In the genomic region with DNA sequence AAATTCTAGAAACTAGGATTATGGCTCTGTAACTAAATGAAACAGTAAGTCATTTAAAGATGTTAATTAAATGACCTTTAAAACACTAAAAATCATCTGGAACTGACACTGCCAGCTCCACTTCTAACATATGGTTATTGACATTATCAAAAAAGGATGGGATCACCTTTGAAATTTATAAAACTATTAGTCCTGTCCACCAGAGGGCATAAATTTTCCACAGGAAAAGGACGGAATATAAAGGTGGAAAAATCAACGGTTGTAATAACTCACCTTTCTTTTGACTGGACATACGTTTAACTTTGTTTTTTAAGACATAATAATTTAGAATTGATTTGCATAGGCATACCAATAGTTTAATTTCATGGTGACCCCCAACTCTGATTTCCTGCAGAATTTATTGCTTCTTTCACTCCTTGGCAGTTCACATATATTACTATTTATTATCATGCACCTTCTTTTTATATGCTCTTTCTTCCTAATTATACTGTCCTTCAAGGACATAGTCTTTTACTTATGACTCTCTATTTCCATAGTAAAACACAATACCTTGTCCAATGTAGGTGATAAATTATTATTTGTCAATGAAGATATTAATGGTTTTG, we compare ENCODE assay signal across 14 cellular contexts.
DNase-seq lines count a peak whose midpoint lies in the region; ATAC-seq and TF ChIP-seq lines count a peak whose summit lies in the region.
"Had no signal": no experiment of that assay in that cellular context is flagged by ENCODE, and none has a peak within 500 bp of the region (broad histone marks: within the 10 kb centered on the region; RNA-seq: fewer than 3 reads in every experiment).

No MANE protein-coding gene starts in this region.

- no peaks in the 10 kb centered on the region for H3K27me3 ChIP-seq in SK-N-SH (ENCODE audit: insufficient read depth)
- peaks cover 3% of the 10 kb centered on the region for H3K27me3 ChIP-seq in RWPE2 (ENCODE audit: insufficient read depth, poor library complexity, severe bottlenecking)
- no peaks in the 10 kb centered on the region for H3K27me3 ChIP-seq in foreskin keratinocyte
- H3K27me3 ChIP-seq: gastroesophageal sphincter had no signal

- H3K4me3 ChIP-seq in SK-N-SH (ENCODE audit: low read depth in 2 of 2, low read length in 1 of 2), result no peak overlapping the region
- H3K4me3 ChIP-seq in RWPE2 (ENCODE audit: severe bottlenecking), result no peak overlapping the region
- H3K4me3 ChIP-seq: gastroesophageal sphincter had no signal

- no peaks in the 10 kb centered on the region for H3K9me2 ChIP-seq in SK-N-SH

- no peak overlapping the region for H3K27ac ChIP-seq in SK-N-SH (ENCODE audit: low read depth in 2 of 2, low read length in 1 of 2)
- H3K27ac ChIP-seq in RWPE2 (ENCODE audit: poor library complexity, severe bottlenecking), result no peak overlapping the region
- H3K27ac ChIP-seq in foreskin keratinocyte, result no peak overlapping the region
- H3K27ac ChIP-seq: gastroesophageal sphincter had no signal

- CTCF ChIA-PET in SK-N-SH (lab: Yijun Ruan, JAX), result interaction anchor here (0.7 to 1.3 kb wide), 8 partner anchors 12 to 757 kb away, joined by 3 to 4 read pairs (median 3); no protein-coding TSS in a partner anchor

- no peak overlapping the region for H2AFZ ChIP-seq in SK-N-SH (ENCODE audit: low read depth)

- peak; percentile 56 for TF ChIP-seq CTCF in SK-N-SH (IDR thresholded peaks at IDR 0.05)
- TF ChIP-seq CTCF in RWPE2 (IDR thresholded peaks at IDR 0.05; ENCODE audit: poor library complexity, severe bottlenecking), result peak; percentile 72
- peak; percentile 52 for TF ChIP-seq CTCF in foreskin keratinocyte (conservative IDR thresholded peaks at IDR 0.05)
- TF ChIP-seq CTCF in type B pancreatic cell (conservative IDR thresholded peaks at IDR 0.05), result peak; percentile 65

- TF ChIP-seq EP300 in SK-N-SH (IDR thresholded peaks at IDR 0.05; ENCODE audit: borderline replicate concordance in 1 of 2, low read depth in 1 of 2, low read length in 1 of 2), result no peak

- no peaks in the 10 kb centered on the region for H4K20me1 ChIP-seq in SK-N-SH (ENCODE audit: insufficient read depth)

- ATAC-seq in SK-N-SH treated with all-trans-retinoic acid at 6 μM for 48 hours (no peak), RWPE2 (ENCODE audit: low read depth) (no peak; the same call in 2 of the 3 replicates), foreskin keratinocyte (no peak), HG02588 (IDR thresholded peaks at IDR 0.05; ENCODE audit: unreplicated experiment) (no peak), GM21619 (IDR thresholded peaks at IDR 0.05; ENCODE audit: unreplicated experiment) (no peak)
- ATAC-seq: gastroesophageal sphincter, left ventricle myocardium superior had no signal

- H3K36me3 ChIP-seq in SK-N-SH (replicated peaks in 1 of 2; ENCODE audit: control insufficient read depth in 1 of 2, insufficient read depth in 2 of 2, low read length in 1 of 2) (no peaks in the 10 kb centered on the region), RWPE2 (ENCODE audit: low read depth) (no peaks in the 10 kb centered on the region)
- H3K36me3 ChIP-seq: gastroesophageal sphincter had no signal

- no peaks in the 10 kb centered on the region for H3K36me3 Mint-ChIP-seq in type B pancreatic cell
- H3K36me3 Mint-ChIP-seq: activated naive CD4-positive, alpha-beta T cell treated with anti-CD3 and anti-CD28 coated beads, Interleukin-2, amount 50 U/mL, for 24 hours had no signal

- WGBS in SK-N-SH (ENCODE audit: low lambda C conversion rate), result 12% methylated on average over 3 of the region's 3 CpGs

- H3K4me1 Mint-ChIP-seq in type B pancreatic cell (ENCODE audit: unreplicated experiment), result no peaks in the 10 kb centered on the region
- H3K4me1 Mint-ChIP-seq: activated naive CD4-positive, alpha-beta T cell treated with anti-CD3 and anti-CD28 coated beads, Interleukin-2, amount 50 U/mL, for 24 hours; B cell had no signal

- no peak overlapping the region for H3K4me2 ChIP-seq in SK-N-SH

- H3K79me2 ChIP-seq in SK-N-SH (ENCODE audit: insufficient read depth), result no peaks in the 10 kb centered on the region

- H3K9me3 ChIP-seq in SK-N-SH (no peaks in the 10 kb centered on the region), RWPE2 (ENCODE audit: severe bottlenecking) (no peaks in the 10 kb centered on the region)
- H3K9me3 ChIP-seq: gastroesophageal sphincter had no signal

- no peak overlapping the region for H3K4me3 Mint-ChIP-seq in type B pancreatic cell
- H3K4me3 Mint-ChIP-seq: activated naive CD4-positive, alpha-beta T cell treated with anti-CD3 and anti-CD28 coated beads, Interleukin-2, amount 50 U/mL, for 24 hours; B cell had no signal

- TF ChIP-seq RAD21 in SK-N-SH (IDR thresholded peaks at IDR 0.05; ENCODE audit: low read length), result peak; percentile 26; the same call in 1 of the 2 replicates

- no peaks in the 10 kb centered on the region for H3K27me3 Mint-ChIP-seq in type B pancreatic cell
- H3K27me3 Mint-ChIP-seq: activated naive CD4-positive, alpha-beta T cell treated with anti-CD3 and anti-CD28 coated beads, Interleukin-2, amount 50 U/mL, for 24 hours; B cell had no signal

- H3F3A ChIP-seq in SK-N-SH (replicated peaks; ENCODE audit: insufficient read depth), result no peaks in the 10 kb centered on the region

- H3K4me1 ChIP-seq in SK-N-SH (ENCODE audit: control insufficient read depth in 1 of 2, insufficient read depth in 2 of 2, low read depth in 1 of 2, low read length in 1 of 2) (no peaks in the 10 kb centered on the region), RWPE2 (ENCODE audit: insufficient read depth, poor library complexity, severe bottlenecking) (no peaks in the 10 kb centered on the region), foreskin keratinocyte (no peaks in the 10 kb centered on the region)
- H3K4me1 ChIP-seq: gastroesophageal sphincter had no signal

- DNase-seq in SK-N-SH (peak; percentile 3), RWPE2 (ENCODE audit: low spot score) (no peak), foreskin keratinocyte (no peak), type B pancreatic cell (ENCODE audit: extremely low spot score, unreplicated experiment) (no peak), NOMO-1 (lab: John Stamatoyannopoulos, UW; ENCODE audit: unreplicated experiment in 2 of 2) (no peak)
- DNase-seq: left ventricle myocardium superior, NCI-H1694, T-helper 9 cell had no signal

- POLR2A ChIA-PET in SK-N-SH (lab: Yijun Ruan, JAX), result no interaction called here

- H3K27ac Mint-ChIP-seq in type B pancreatic cell, result no peak overlapping the region
- H3K27ac Mint-ChIP-seq: activated naive CD4-positive, alpha-beta T cell treated with anti-CD3 and anti-CD28 coated beads, Interleukin-2, amount 50 U/mL, for 24 hours; B cell had no signal

- no peaks in the 10 kb centered on the region for H3K9me3 Mint-ChIP-seq in type B pancreatic cell
- H3K9me3 Mint-ChIP-seq: activated naive CD4-positive, alpha-beta T cell treated with anti-CD3 and anti-CD28 coated beads, Interleukin-2, amount 50 U/mL, for 24 hours had no signal

- no peak overlapping the region for H3K9ac ChIP-seq in SK-N-SH

TF ChIP-seq in SK-N-SH, 30 proteins besides CTCF, POLR2A, EP300 and RAD21:
- TF ChIP-seq, protein P1, sequence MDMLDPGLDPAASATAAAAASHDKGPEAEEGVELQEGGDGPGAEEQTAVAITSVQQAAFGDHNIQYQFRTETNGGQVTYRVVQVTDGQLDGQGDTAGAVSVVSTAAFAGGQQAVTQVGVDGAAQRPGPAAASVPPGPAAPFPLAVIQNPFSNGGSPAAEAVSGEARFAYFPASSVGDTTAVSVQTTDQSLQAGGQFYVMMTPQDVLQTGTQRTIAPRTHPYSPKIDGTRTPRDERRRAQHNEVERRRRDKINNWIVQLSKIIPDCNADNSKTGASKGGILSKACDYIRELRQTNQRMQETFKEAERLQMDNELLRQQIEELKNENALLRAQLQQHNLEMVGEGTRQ (IDR thresholded peaks at IDR 0.05; ENCODE audit: borderline replicate concordance, low read depth, low read length), result no peak
- no peak for TF ChIP-seq FOSL2 (IDR thresholded peaks at IDR 0.05; ENCODE audit: borderline replicate concordance, low read depth)
- TF ChIP-seq SMC3 (IDR thresholded peaks at IDR 0.05; ENCODE audit: low read depth, low read length), result peak; percentile 34; the same call in 1 of the 2 replicates
- TF ChIP-seq EZH2phosphoT487 (IDR thresholded peaks at IDR 0.05; ENCODE audit: borderline replicate concordance, low read depth), result no peak
- TF ChIP-seq TAF1 (IDR thresholded peaks at IDR 0.05; ENCODE audit: borderline replicate concordance, low read depth, low read length), result no peak
- no peak for TF ChIP-seq POLR2AphosphoS5 (IDR thresholded peaks at IDR 0.05; ENCODE audit: low read depth, low read length)
- no peak for TF ChIP-seq JUND (IDR thresholded peaks at IDR 0.05)

TF ChIP-seq in SK-N-SH treated with all-trans-retinoic acid at 6 μM for 48 hours, 23 proteins besides CTCF, POLR2A, EP300 and RAD21 (continues in another document):
- TF ChIP-seq ISL1 (CRISPR knock-in tag; IDR thresholded peaks at IDR 0.05) (no peak), TCF4 (CRISPR knock-in tag; IDR thresholded peaks at IDR 0.05; ENCODE audit: borderline replicate concordance) (no peak), BACH2 (CRISPR knock-in tag; IDR thresholded peaks at IDR 0.05; ENCODE audit: borderline replicate concordance) (no peak), ZFP30 (CRISPR knock-in tag; IDR thresholded peaks at IDR 0.05) (no peak), ZNF565 (CRISPR knock-in tag; conservative IDR thresholded peaks at IDR 0.05; ENCODE audit: low read depth) (no peak), ARNTL (CRISPR knock-in tag; IDR thresholded peaks at IDR 0.05; ENCODE audit: borderline replicate concordance, low read depth) (no peak)
- TF ChIP-seq, protein P2, sequence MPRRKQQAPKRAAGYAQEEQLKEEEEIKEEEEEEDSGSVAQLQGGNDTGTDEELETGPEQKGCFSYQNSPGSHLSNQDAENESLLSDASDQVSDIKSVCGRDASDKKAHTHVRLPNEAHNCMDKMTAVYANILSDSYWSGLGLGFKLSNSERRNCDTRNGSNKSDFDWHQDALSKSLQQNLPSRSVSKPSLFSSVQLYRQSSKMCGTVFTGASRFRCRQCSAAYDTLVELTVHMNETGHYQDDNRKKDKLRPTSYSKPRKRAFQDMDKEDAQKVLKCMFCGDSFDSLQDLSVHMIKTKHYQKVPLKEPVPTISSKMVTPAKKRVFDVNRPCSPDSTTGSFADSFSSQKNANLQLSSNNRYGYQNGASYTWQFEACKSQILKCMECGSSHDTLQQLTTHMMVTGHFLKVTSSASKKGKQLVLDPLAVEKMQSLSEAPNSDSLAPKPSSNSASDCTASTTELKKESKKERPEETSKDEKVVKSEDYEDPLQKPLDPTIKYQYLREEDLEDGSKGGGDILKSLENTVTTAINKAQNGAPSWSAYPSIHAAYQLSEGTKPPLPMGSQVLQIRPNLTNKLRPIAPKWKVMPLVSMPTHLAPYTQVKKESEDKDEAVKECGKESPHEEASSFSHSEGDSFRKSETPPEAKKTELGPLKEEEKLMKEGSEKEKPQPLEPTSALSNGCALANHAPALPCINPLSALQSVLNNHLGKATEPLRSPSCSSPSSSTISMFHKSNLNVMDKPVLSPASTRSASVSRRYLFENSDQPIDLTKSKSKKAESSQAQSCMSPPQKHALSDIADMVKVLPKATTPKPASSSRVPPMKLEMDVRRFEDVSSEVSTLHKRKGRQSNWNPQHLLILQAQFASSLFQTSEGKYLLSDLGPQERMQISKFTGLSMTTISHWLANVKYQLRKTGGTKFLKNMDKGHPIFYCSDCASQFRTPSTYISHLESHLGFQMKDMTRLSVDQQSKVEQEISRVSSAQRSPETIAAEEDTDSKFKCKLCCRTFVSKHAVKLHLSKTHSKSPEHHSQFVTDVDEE (CRISPR knock-in tag; IDR thresholded peaks at IDR 0.05), result no peak
